Comparison of ENCODE assay signal across 8 cellular contexts in the genomic region with DNA sequence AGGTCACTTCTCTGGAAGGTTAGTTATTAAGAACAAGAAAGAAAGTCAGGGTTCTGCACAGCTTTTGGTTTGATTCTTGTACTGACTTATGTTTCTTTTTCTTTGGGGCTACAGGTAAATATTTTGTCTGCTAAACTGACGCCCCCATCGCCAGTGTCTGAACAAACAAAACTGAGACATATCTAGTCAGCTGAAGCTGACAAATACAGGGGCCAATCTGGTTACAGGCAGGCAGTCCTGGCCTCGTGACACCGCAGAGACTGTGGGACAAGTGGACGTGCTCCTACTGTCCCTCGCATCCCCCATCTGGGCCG. TPM values are rescaled to one million over a fixed set of nuclear protein-coding genes. Genes with fewer than 3 reads are reported as not detected.
A peak's percentile ranks its signal among the peaks of the same experiment; 100 is the strongest.
DNase-seq lines count a peak whose midpoint lies in the region; ATAC-seq and TF ChIP-seq lines count a peak whose summit lies in the region.

No MANE protein-coding gene starts in this region.

- peak overlapping the region in 1 of 2 experiments; percentile 36 for H3K23ac ChIP-seq in mesenchymal stem cell (ENCODE audit: low read length in 2 of 2)

- peak overlapping the region; percentile 39 for H2BK120ac ChIP-seq in mesenchymal stem cell (ENCODE audit: low read depth, low read length)

- peak overlapping the region; percentile 19 for H2BK5ac ChIP-seq in mesenchymal stem cell (ENCODE audit: low read depth, low read length, poor library complexity, severe bottlenecking)

- intact Hi-C loops in upper lobe of right lung (cut with DNase I), result no loop called here

- WGBS in mesenchymal stem cell, result 7% methylated on average over 7 of the region's 7 CpGs

- H2BK12ac ChIP-seq in mesenchymal stem cell (ENCODE audit: low read length in 2 of 2), result peak overlapping the region in 1 of 2 experiments; percentile 29

- ATAC-seq in upper lobe of right lung, result no peak
- ATAC-seq in HG03432 (IDR thresholded peaks at IDR 0.05; ENCODE audit: unreplicated experiment), result no peak
- ATAC-seq in HG03159 (IDR thresholded peaks at IDR 0.05; ENCODE audit: unreplicated experiment), result no peak

- no peaks in the 10 kb centered on the region for H3K9me3 Mint-ChIP-seq in activated naive CD4-positive, alpha-beta T cell treated with anti-CD3 and anti-CD28 coated beads, Interleukin-2, amount 50 U/mL, for 24 hours

- H3K4me3 Mint-ChIP-seq in activated naive CD4-positive, alpha-beta T cell treated with anti-CD3 and anti-CD28 coated beads, Interleukin-2, amount 50 U/mL, for 24 hours, result peak overlapping the region; percentile 98

- peak overlapping the region; percentile 72 for H3K4me2 ChIP-seq in mesenchymal stem cell (ENCODE audit: low read length, poor library complexity, severe bottlenecking)

- peak overlapping the region; percentile 5 to 88 for H3K4ac ChIP-seq in mesenchymal stem cell (ENCODE audit: low read depth in 1 of 2, low read length in 2 of 2)

- H3K27ac ChIP-seq in brain microvascular endothelial cell (peak overlapping the region; percentile 84), mesenchymal stem cell (ENCODE audit: low read length, poor library complexity, severe bottlenecking) (peak overlapping the region; percentile 34), upper lobe of right lung (peak overlapping the region; percentile 92)

- DNase-seq in activated naive CD4-positive, alpha-beta T cell treated with Interleukin-2 at 50 U/mL for 16 hours, result no peak
- DNase-seq in brain microvascular endothelial cell (no peak), mesenchymal stem cell (no peak), upper lobe of right lung (no peak), NCI-H1694 treated with DMSO at 0.1 percent for 48 hours (lab: John Stamatoyannopoulos, UW) (no peak)

- in situ Hi-C loops in brain microvascular endothelial cell (cut with HindIII; ENCODE audit: low pct_ligation_motif_present, low sequenced_read_pairs), result no loop called here

- no peaks in the 10 kb centered on the region for H3K27me3 ChIP-seq in brain microvascular endothelial cell (replicated peaks)
- H3K27me3 ChIP-seq in mesenchymal stem cell (ENCODE audit: control insufficient read depth in 1 of 2, insufficient read depth in 1 of 2, low read length in 2 of 2), result no peaks in the 10 kb centered on the region
- H3K27me3 ChIP-seq in upper lobe of right lung, result no peaks in the 10 kb centered on the region

- peak overlapping the region; percentile 49 for H2AFZ ChIP-seq in mesenchymal stem cell (ENCODE audit: low read depth, low read length)

- H3K27ac Mint-ChIP-seq in activated naive CD4-positive, alpha-beta T cell treated with anti-CD3 and anti-CD28 coated beads, Interleukin-2, amount 50 U/mL, for 24 hours, result peak overlapping the region; percentile 97

- no peaks in the 10 kb centered on the region for H3K36me3 Mint-ChIP-seq in activated naive CD4-positive, alpha-beta T cell treated with anti-CD3 and anti-CD28 coated beads, Interleukin-2, amount 50 U/mL, for 24 hours

- H3K18ac ChIP-seq in mesenchymal stem cell (ENCODE audit: low read depth in 1 of 2, low read length in 2 of 2), result peak overlapping the region; percentile 46 to 86

- H3K9ac ChIP-seq in mesenchymal stem cell (ENCODE audit: low read length), result peak overlapping the region; percentile 97

- peaks cover 28% of the 10 kb centered on the region for H3K4me1 Mint-ChIP-seq in activated naive CD4-positive, alpha-beta T cell treated with anti-CD3 and anti-CD28 coated beads, Interleukin-2, amount 50 U/mL, for 24 hours

- H3K9me3 ChIP-seq in mesenchymal stem cell (ENCODE audit: control insufficient read depth, low read length) (no peaks in the 10 kb centered on the region), upper lobe of right lung (no peaks in the 10 kb centered on the region)

- H4K8ac ChIP-seq in mesenchymal stem cell (ENCODE audit: low read length), result peak overlapping the region; percentile 61

- TF ChIP-seq CTCF in brain microvascular endothelial cell (IDR thresholded peaks at IDR 0.05; ENCODE audit: low read depth, low read length, missing control alignments) (no peak), upper lobe of right lung (IDR thresholded peaks at IDR 0.05) (no peak)

- H3K36me3 ChIP-seq in brain microvascular endothelial cell (replicated peaks) (no peaks in the 10 kb centered on the region), mesenchymal stem cell (ENCODE audit: control insufficient read depth in 1 of 2, insufficient read depth in 2 of 2, low read depth in 1 of 2, low read length in 2 of 2) (peaks cover 0 to 21% of the 10 kb centered on the region in 2 experiments), upper lobe of right lung (peaks cover 6% of the 10 kb centered on the region)

- H2AK5ac ChIP-seq in mesenchymal stem cell (ENCODE audit: low read length, severe bottlenecking), result no peak overlapping the region

- H3K79me1 ChIP-seq in mesenchymal stem cell (replicated peaks; ENCODE audit: low read length, poor library complexity, severe bottlenecking), result peaks cover 10% of the 10 kb centered on the region

- no peaks in the 10 kb centered on the region for H3K27me3 Mint-ChIP-seq in activated naive CD4-positive, alpha-beta T cell treated with anti-CD3 and anti-CD28 coated beads, Interleukin-2, amount 50 U/mL, for 24 hours

- peak overlapping the region; percentile 92 for H3K4me3 ChIP-seq in brain microvascular endothelial cell (ENCODE audit: low read depth, low read length)
- peak overlapping the region; percentile 62 to 84 for H3K4me3 ChIP-seq in mesenchymal stem cell (ENCODE audit: insufficient read depth in 1 of 2, low read depth in 1 of 2, low read length in 2 of 2)
- H3K4me3 ChIP-seq in upper lobe of right lung, result peak overlapping the region; percentile 69

- peak overlapping the region; percentile 0 for H2BK15ac ChIP-seq in mesenchymal stem cell (ENCODE audit: low read depth, poor library complexity, severe bottlenecking)

- peaks cover 8% of the 10 kb centered on the region for H3K4me1 ChIP-seq in mesenchymal stem cell (ENCODE audit: control insufficient read depth, insufficient read depth, low read depth, low read length)
- peaks cover 11% of the 10 kb centered on the region for H3K4me1 ChIP-seq in upper lobe of right lung

- H3K14ac ChIP-seq in mesenchymal stem cell (ENCODE audit: low read length in 2 of 2), result peak overlapping the region in 1 of 2 experiments; percentile 90

- H4K91ac ChIP-seq in mesenchymal stem cell (ENCODE audit: low read length), result peak overlapping the region; percentile 48

RNA-seq across cellular contexts. Expression of gene RPL14, which starts 4.6 kb away (rescaled TPM):
- 1,256 TPM for polyA plus RNA-seq in mesenchymal stem cell (2013, experiment 1 of 2)
- polyA plus RNA-seq in mesenchymal stem cell (2013, experiment 2 of 2), result 1,256 TPM
- 1,554 TPM for total RNA-seq in upper lobe of right lung

RNA-seq across cellular contexts. Expression of gene ZNF619, which starts 24.4 kb away (rescaled TPM):
- polyA plus RNA-seq in mesenchymal stem cell (2013, experiment 1 of 2), result 2.0 TPM
- 2.3 TPM for polyA plus RNA-seq in mesenchymal stem cell (2013, experiment 2 of 2)
- total RNA-seq in upper lobe of right lung, result 6.8 TPM

RNA-seq across cellular contexts. Expression of gene ZNF620, which starts 53.3 kb away (rescaled TPM):
- polyA plus RNA-seq in mesenchymal stem cell (2013, experiment 1 of 2), result 0.46 TPM
- 0.44 TPM for polyA plus RNA-seq in mesenchymal stem cell (2013, experiment 2 of 2)
- total RNA-seq in upper lobe of right lung, result 7.0 TPM

Comparison
In these comparisons a context has a peak if more than half of its experiments do, and no peak if none do; other contexts are left out.
1. H3K27ac ChIP-seq: peak in every context shown above with its lines; median percentile 92 in upper lobe of right lung; 84 in brain microvascular endothelial cell; 34 in mesenchymal stem cell.